In the genomic region with DNA sequence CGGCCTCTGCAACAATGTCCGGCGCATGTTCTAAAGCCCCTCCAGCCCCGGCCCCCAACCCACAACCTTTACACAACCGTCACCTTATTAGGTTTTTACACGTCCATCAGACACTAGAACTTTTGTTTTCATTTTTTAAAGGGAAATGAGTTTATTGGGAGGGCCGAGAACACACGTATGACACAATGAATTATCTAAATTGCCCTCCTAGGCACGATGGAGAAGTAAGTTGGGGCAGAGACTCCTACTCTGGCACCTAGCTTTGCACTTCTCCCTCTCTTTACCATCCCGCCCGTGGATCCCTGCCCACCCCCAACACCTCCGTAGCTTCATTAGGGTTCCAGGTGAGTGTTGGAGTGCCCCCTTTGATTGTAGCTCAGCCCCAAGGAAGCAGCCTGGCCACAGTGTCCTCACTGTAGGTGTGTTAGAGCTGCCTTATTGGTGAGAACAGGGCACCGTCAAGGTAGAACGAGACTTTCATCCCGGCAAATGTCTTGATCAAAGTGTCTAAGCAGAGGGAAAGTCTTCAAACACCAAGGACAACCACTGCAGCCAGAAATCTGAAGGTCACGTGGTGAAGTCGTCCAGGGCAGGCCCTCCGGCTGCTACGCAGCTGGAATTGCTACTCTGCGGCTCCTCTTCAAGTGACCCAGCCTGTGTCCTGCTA, we compare ENCODE assay signal across 8 cellular contexts. TPM values are rescaled to one million over a fixed set of nuclear protein-coding genes. Genes with fewer than 3 reads are reported as not detected.
DNase-seq lines count a peak whose midpoint lies in the region; ATAC-seq and TF ChIP-seq lines count a peak whose summit lies in the region.

No MANE protein-coding gene starts in this region.

- no peak for TF ChIP-seq CTCF in BE2C (IDR thresholded peaks at IDR 0.05; ENCODE audit: low read depth, low read length)
- TF ChIP-seq CTCF in nephron (IDR thresholded peaks at IDR 0.05; ENCODE audit: unreplicated experiment in 3 of 3): no peak
- TF ChIP-seq CTCF in WERI-Rb-1 (IDR thresholded peaks at IDR 0.05; ENCODE audit: low read depth, low read length): no peak

- H3K27me3 Mint-ChIP-seq in nephron (ENCODE audit: low read depth): peaks cover 80% of the 10 kb centered on the region

- H3K9me3 ChIP-seq in BE2C: no peaks in the 10 kb centered on the region
- no peaks in the 10 kb centered on the region for H3K9me3 ChIP-seq in HUES6 (ENCODE audit: control insufficient read depth, insufficient read depth, low read depth, low read length)
- H3K9me3 ChIP-seq in WERI-Rb-1 (ENCODE audit: severe bottlenecking): no peaks in the 10 kb centered on the region

- no peak overlapping the region for H3K27ac ChIP-seq in HUES6 (ENCODE audit: low read depth, low read length)
- H3K27ac ChIP-seq in WERI-Rb-1: no peak overlapping the region

- DNase-seq in BE2C (no peak), cerebellar cortex (ENCODE audit: low spot score) (peak; percentile 10), cortex of kidney (lab: John Stamatoyannopoulos, UW) (no peak), foreskin melanocyte (no peak), WERI-Rb-1 (no peak)

- peaks cover 56% of the 10 kb centered on the region for H3K4me1 Mint-ChIP-seq in nephron

- H3K9me3 Mint-ChIP-seq in nephron: no peaks in the 10 kb centered on the region

- no peak for ATAC-seq in HG02763 (IDR thresholded peaks at IDR 0.05; ENCODE audit: unreplicated experiment)

- H3K36me3 Mint-ChIP-seq in nephron (ENCODE audit: low read depth): no peaks in the 10 kb centered on the region

- no peak overlapping the region for H3K9ac ChIP-seq in HUES6 (ENCODE audit: low read length)

- peak overlapping the region; percentile 80 to 93 (median 91) for H3K4me3 Mint-ChIP-seq in nephron

- H3K27ac Mint-ChIP-seq in nephron: peak overlapping the region in 2 of 3 experiments; percentile 24 to 54

- H3K36me3 ChIP-seq in BE2C: no peaks in the 10 kb centered on the region
- no peaks in the 10 kb centered on the region for H3K36me3 ChIP-seq in HUES6 (ENCODE audit: control insufficient read depth, insufficient read depth, low read length)
- H3K36me3 ChIP-seq in WERI-Rb-1: no peaks in the 10 kb centered on the region

- H3K4me3 ChIP-seq in BE2C (ENCODE audit: low read depth, low read length) (peak overlapping the region; percentile 34), HUES6 (ENCODE audit: low read depth, low read length) (peak overlapping the region; percentile 71), WERI-Rb-1 (ENCODE audit: low read depth, low read length) (no peak overlapping the region)

- H3K27me3 ChIP-seq in BE2C: peaks cover 98% of the 10 kb centered on the region
- peaks cover 99% of the 10 kb centered on the region for H3K27me3 ChIP-seq in HUES6 (ENCODE audit: control insufficient read depth, insufficient read depth, low read length)
- H3K27me3 ChIP-seq in WERI-Rb-1 (ENCODE audit: insufficient read depth, low read depth, severe bottlenecking): peaks cover 97% of the 10 kb centered on the region

- 0 out of 2 replicates have a peak, but pooled peaks cover 3% of the 10 kb centered on the region for H3K4me1 ChIP-seq in BE2C
- H3K4me1 ChIP-seq in HUES6 (ENCODE audit: control insufficient read depth, insufficient read depth, low read length): peaks cover 49% of the 10 kb centered on the region

RNA-seq across cellular contexts. Expression of a gene that starts 1.4 kb away (rescaled TPM):
- 0.37 TPM for polyA plus RNA-seq in BE2C (2012; ENCODE audit: insufficient read depth, insufficient read length, low read depth)

RNA-seq across cellular contexts. Expression of a gene that starts 14.3 kb away (rescaled TPM):
- polyA plus RNA-seq in BE2C (2012; ENCODE audit: insufficient read depth, insufficient read length, low read depth): 32.9 TPM
